11 cellular contexts compared by ENCODE assay signal in the genomic region with DNA sequence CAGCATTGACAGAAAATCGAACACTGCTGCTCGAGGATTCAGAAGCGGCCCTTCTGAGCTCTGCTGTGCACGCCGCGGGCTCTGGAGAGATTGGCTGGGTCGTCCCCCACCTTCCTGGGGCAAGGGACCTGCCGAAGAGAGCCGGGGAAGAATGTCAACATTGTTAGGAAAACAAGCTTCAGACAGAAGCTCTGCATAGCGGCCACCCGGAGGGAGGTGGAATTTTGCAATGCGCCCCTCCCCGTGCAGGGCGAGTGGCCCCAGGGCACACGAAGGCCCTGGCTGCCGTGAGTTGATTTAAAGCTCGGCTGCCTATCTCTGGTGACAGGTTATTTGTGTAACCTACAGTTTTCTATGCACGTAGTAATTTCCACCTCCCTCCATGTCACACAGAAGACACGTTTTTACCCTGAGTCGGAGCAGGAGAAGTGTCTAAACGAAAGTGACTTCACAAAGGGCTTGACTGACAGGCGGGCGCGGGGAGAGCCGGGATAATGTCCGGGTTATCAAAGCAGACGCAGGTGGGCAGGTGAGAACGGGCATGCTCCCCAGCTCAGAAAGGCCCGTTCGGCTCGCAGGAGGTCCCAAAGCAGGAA.
DNase-seq lines count a peak whose midpoint lies in the region; ATAC-seq and TF ChIP-seq lines count a peak whose summit lies in the region.
"Had no signal": no experiment of that assay in that cellular context is flagged by ENCODE, and none has a peak within 500 bp of the region (broad histone marks: within the 10 kb centered on the region; RNA-seq: fewer than 3 reads in every experiment).

No MANE protein-coding gene starts in this region.

- no peak overlapping the region for H3K9ac ChIP-seq in MM.1S (ENCODE audit: low read length)

- no peaks in the 10 kb centered on the region for H3F3A ChIP-seq in MM.1S (ENCODE audit: insufficient read depth, low read length)

- no peak for DNase-seq in CD8-positive, alpha-beta T cell
- DNase-seq in MM.1S (no peak), nephron progenitor cell (no peak), GDM1 (lab: John Stamatoyannopoulos, UW) (no peak)
- no peak for DNase-seq in stimulated activated effector memory CD8-positive, alpha-beta T cell treated with anti-CD3 and anti-CD28 coated beads, Interleukin-12 subunit alpha, Interleukin-12 subunit beta, amount 100 ng/mL, for 72 hours (ENCODE audit: low spot score in 2 of 2)
- DNase-seq: activated gamma-delta T cell, testis had no signal

- H3K27me3 Mint-ChIP-seq in CD8-positive, alpha-beta T cell (ENCODE audit: low read depth) = no peaks in the 10 kb centered on the region
- H3K27me3 Mint-ChIP-seq in nephron progenitor cell (ENCODE audit: low read depth, poor library complexity) = peaks cover 27% of the 10 kb centered on the region

- no peak overlapping the region for H3K4me3 ChIP-seq in CD8-positive, alpha-beta T cell (ENCODE audit: low read depth, low read length)
- H3K4me3 ChIP-seq in MM.1S (ENCODE audit: low read length) = no peak overlapping the region; the same call in 1 of the 2 replicates
- H3K4me3 ChIP-seq in esophagus (ENCODE audit: low read depth in 1 of 2, low read length in 2 of 2) = peak overlapping the region; percentile 36 to 38
- H3K4me3 ChIP-seq: testis had no signal

- no peak overlapping the region for H2AFZ ChIP-seq in MM.1S (ENCODE audit: low read length)

- no peaks in the 10 kb centered on the region for H3K9me2 ChIP-seq in MM.1S (replicated peaks; ENCODE audit: insufficient read depth, low read length)

- no peaks in the 10 kb centered on the region for H4K20me1 ChIP-seq in MM.1S (ENCODE audit: insufficient read depth, low read length)

- H3K4me2 ChIP-seq in MM.1S (ENCODE audit: low read depth, low read length) = peak overlapping the region; percentile 18; the same call in 1 of the 2 replicates

- ATAC-seq in CD8-positive, alpha-beta T cell = no peak
- no peak for ATAC-seq in GM18520 (IDR thresholded peaks at IDR 0.05; ENCODE audit: unreplicated experiment)
- ATAC-seq in stimulated activated effector memory CD8-positive, alpha-beta T cell treated with anti-CD3 and anti-CD28 coated beads, Interleukin-12 subunit alpha, Interleukin-12 subunit beta, amount 100 ng/mL, for 72 hours = no peak
- ATAC-seq in GM21619 (IDR thresholded peaks at IDR 0.05; ENCODE audit: unreplicated experiment) = no peak

- H3K4me1 ChIP-seq in CD8-positive, alpha-beta T cell (ENCODE audit: insufficient read depth, low read length) = no peaks in the 10 kb centered on the region
- H3K4me1 ChIP-seq in MM.1S (ENCODE audit: low read length) = no peaks in the 10 kb centered on the region
- H3K4me1 ChIP-seq in esophagus (ENCODE audit: control insufficient read depth in 2 of 2, insufficient read depth in 2 of 2, low read length in 1 of 2) = peaks cover 0 to 4% of the 10 kb centered on the region in 2 donors
- H3K4me1 ChIP-seq: testis had no signal

- H3K36me3 ChIP-seq in CD8-positive, alpha-beta T cell (ENCODE audit: insufficient read depth, low read length) = no peaks in the 10 kb centered on the region
- H3K36me3 ChIP-seq in MM.1S (replicated peaks; ENCODE audit: insufficient read depth, low read length) (no peaks in the 10 kb centered on the region), esophagus (ENCODE audit: control insufficient read depth in 2 of 2, insufficient read depth in 2 of 2, low read length in 1 of 2) (no peaks in the 10 kb centered on the region)

- no peaks in the 10 kb centered on the region for H3K79me2 ChIP-seq in MM.1S (ENCODE audit: low read length)

- no peak overlapping the region for H3K27ac ChIP-seq in CD8-positive, alpha-beta T cell (ENCODE audit: low read depth, low read length)
- H3K27ac ChIP-seq in MM.1S (ENCODE audit: low read length) (no peak overlapping the region), esophagus (ENCODE audit: low read depth in 2 of 2, low read length in 1 of 2) (peak overlapping the region; percentile 40 to 85)
- H3K27ac ChIP-seq: testis had no signal

- no peaks in the 10 kb centered on the region for H3K9me3 Mint-ChIP-seq in CD8-positive, alpha-beta T cell
- peaks cover 9% of the 10 kb centered on the region for H3K9me3 Mint-ChIP-seq in nephron progenitor cell
- H3K9me3 Mint-ChIP-seq in stimulated activated effector memory CD8-positive, alpha-beta T cell treated with anti-CD3 and anti-CD28 coated beads, Interleukin-12 subunit alpha, Interleukin-12 subunit beta, amount 100 ng/mL, for 72 hours = no peaks in the 10 kb centered on the region
- H3K9me3 Mint-ChIP-seq: memory B cell had no signal

- no peak for TF ChIP-seq CTCF in CD8-positive, alpha-beta T cell (IDR thresholded peaks at IDR 0.05)
- TF ChIP-seq CTCF in MM.1S (IDR thresholded peaks at IDR 0.05; ENCODE audit: low read length) (no peak), nephron progenitor cell (IDR thresholded peaks at IDR 0.05) (no peak)

- no peaks in the 10 kb centered on the region for H3K27me3 ChIP-seq in CD8-positive, alpha-beta T cell (ENCODE audit: insufficient read depth, low read length)
- H3K27me3 ChIP-seq in MM.1S (replicated peaks; ENCODE audit: insufficient read depth, low read length) (no peaks in the 10 kb centered on the region), esophagus (ENCODE audit: control insufficient read depth in 1 of 2, insufficient read depth in 2 of 2, low read length in 2 of 2) (no peaks in the 10 kb centered on the region)
- H3K27me3 ChIP-seq: testis had no signal

- intact Hi-C loops in CD8-positive, alpha-beta T cell (cut with DNase I, micrococcal nuclease) = no loop called here

- H3K36me3 Mint-ChIP-seq in CD8-positive, alpha-beta T cell = no peaks in the 10 kb centered on the region
- no peaks in the 10 kb centered on the region for H3K36me3 Mint-ChIP-seq in nephron progenitor cell (ENCODE audit: low read depth)
- H3K36me3 Mint-ChIP-seq in stimulated activated effector memory CD8-positive, alpha-beta T cell treated with anti-CD3 and anti-CD28 coated beads, Interleukin-12 subunit alpha, Interleukin-12 subunit beta, amount 100 ng/mL, for 72 hours = no peaks in the 10 kb centered on the region
- H3K36me3 Mint-ChIP-seq: memory B cell had no signal

- POLR2A ChIA-PET in CD8-positive, alpha-beta T cell (lab: Charles Lee) = no interaction called here

- no peaks in the 10 kb centered on the region for H3K9me3 ChIP-seq in CD8-positive, alpha-beta T cell (ENCODE audit: low read length)
- H3K9me3 ChIP-seq in MM.1S (replicated peaks; ENCODE audit: insufficient read depth, low read length) (no peaks in the 10 kb centered on the region), esophagus (ENCODE audit: control insufficient read depth in 2 of 2, insufficient read depth in 1 of 2, low read depth in 1 of 2, low read length in 1 of 2) (no peaks in the 10 kb centered on the region)
- H3K9me3 ChIP-seq: testis had no signal

- H3K27ac Mint-ChIP-seq in CD8-positive, alpha-beta T cell = no peak overlapping the region
- H3K27ac Mint-ChIP-seq in nephron progenitor cell = peak overlapping the region; percentile 58
- no peak overlapping the region for H3K27ac Mint-ChIP-seq in stimulated activated effector memory CD8-positive, alpha-beta T cell treated with anti-CD3 and anti-CD28 coated beads, Interleukin-12 subunit alpha, Interleukin-12 subunit beta, amount 100 ng/mL, for 72 hours
- H3K27ac Mint-ChIP-seq: memory B cell had no signal

- peaks cover 3% of the 10 kb centered on the region for H3K4me1 Mint-ChIP-seq in CD8-positive, alpha-beta T cell (ENCODE audit: low read depth)
- H3K4me1 Mint-ChIP-seq in nephron progenitor cell = peaks cover 48% of the 10 kb centered on the region
- H3K4me1 Mint-ChIP-seq in stimulated activated effector memory CD8-positive, alpha-beta T cell treated with anti-CD3 and anti-CD28 coated beads, Interleukin-12 subunit alpha, Interleukin-12 subunit beta, amount 100 ng/mL, for 72 hours = no peaks in the 10 kb centered on the region
- H3K4me1 Mint-ChIP-seq: memory B cell had no signal

- CTCF ChIA-PET in CD8-positive, alpha-beta T cell (lab: Charles Lee) = interaction anchor here (0.9 to 1.2 kb wide), 2 partner anchors 14 to 178 kb away, joined by 3 read pairs; no protein-coding TSS in a partner anchor

- peak overlapping the region; percentile 53 for H3K4me3 Mint-ChIP-seq in CD8-positive, alpha-beta T cell
- H3K4me3 Mint-ChIP-seq in nephron progenitor cell = no peak overlapping the region
- no peak overlapping the region for H3K4me3 Mint-ChIP-seq in stimulated activated effector memory CD8-positive, alpha-beta T cell treated with anti-CD3 and anti-CD28 coated beads, Interleukin-12 subunit alpha, Interleukin-12 subunit beta, amount 100 ng/mL, for 72 hours
- H3K4me3 Mint-ChIP-seq: memory B cell had no signal

- 36 to 43% methylated on average over 31 of the region's 31 CpGs for WGBS in esophagus, 2 donors

Comparison
In these comparisons a context has a peak if more than half of its experiments do, and no peak if none do; other contexts are left out.
1. H3K27ac ChIP-seq: peak in esophagus (2 of 2); none in CD8-positive, alpha-beta T cell (single experiment) and MM.1S (single experiment).
2. H3K4me3 ChIP-seq: peak in esophagus (2 of 2); none in CD8-positive, alpha-beta T cell (single experiment) and MM.1S (single experiment).